In genomic region chr1:50346621-50347020, GRCh38 we compare ENCODE assay signal across 19 cellular contexts.
"Had no signal": no experiment of that assay in that cellular context is flagged by ENCODE, and none has a peak within 500 bp of the region (broad histone marks: within the 10 kb centered on the region; RNA-seq: fewer than 3 reads in every experiment).

No MANE protein-coding gene starts in this region.

- H3K27ac Mint-ChIP-seq: activated naive CD4-positive, alpha-beta T cell treated with anti-CD3 and anti-CD28 coated beads, Interleukin-2, amount 50 U/mL, for 72 hours; activated T-cell treated with anti-CD3 and anti-CD28 coated beads, Interleukin-2, amount 50 U/mL, for 24 hours; stimulated activated effector memory CD8-positive, alpha-beta T cell treated with anti-CD3 and anti-CD28 coated beads, Interleukin-12 subunit alpha, Interleukin-12 subunit beta, amount 100 ng/mL, for 72 hours had no signal

- DNase-seq: activated CD4-positive, alpha-beta T cell treated with anti-CD3 and anti-CD28 coated beads, Interleukin-2, amount 50 U/mL, for 48 hours; activated CD4-positive, CD25-positive, alpha-beta regulatory T cell treated with anti-CD3 and anti-CD28 coated beads, Interleukin-2, amount 50 U/mL, for 72 hours; activated gamma-delta T cell; activated T-cell treated with anti-CD3 and anti-CD28 coated beads, Interleukin-2, amount 50 U/mL, for 24 hours; amygdala; body of pancreas; caudate nucleus; erythroblast; islet precursor cell; midbrain; pancreas; stimulated activated CD4-positive, alpha-beta T cell treated with anti-CD3 and anti-CD28 coated beads, Interleukin-2, amount 100 ng/mL, for 24 hours; T-helper 2 cell; tibial artery had no signal

- H3K9me3 Mint-ChIP-seq: activated naive CD4-positive, alpha-beta T cell treated with anti-CD3 and anti-CD28 coated beads, Interleukin-2, amount 50 U/mL, for 72 hours; activated T-cell treated with anti-CD3 and anti-CD28 coated beads, Interleukin-2, amount 50 U/mL, for 24 hours; stimulated activated effector memory CD8-positive, alpha-beta T cell treated with anti-CD3 and anti-CD28 coated beads, Interleukin-12 subunit alpha, Interleukin-12 subunit beta, amount 100 ng/mL, for 72 hours had no signal

- H3K4me1 Mint-ChIP-seq: stimulated activated effector memory CD8-positive, alpha-beta T cell treated with anti-CD3 and anti-CD28 coated beads, Interleukin-12 subunit alpha, Interleukin-12 subunit beta, amount 100 ng/mL, for 72 hours had no signal

- H3K4me1 ChIP-seq: body of pancreas, gastroesophageal sphincter, pancreas, tibial artery, vagina had no signal

- H3K4me3 ChIP-seq: body of pancreas, gastroesophageal sphincter, lung, pancreas, tibial artery, vagina had no signal

- H3K27me3 ChIP-seq: body of pancreas, pancreas, vagina had no signal

- H3K9me3 ChIP-seq: body of pancreas, pancreas, vagina had no signal

- ATAC-seq: activated naive CD4-positive, alpha-beta T cell treated with anti-CD3 and anti-CD28 coated beads, Interleukin-2, amount 50 U/mL, for 72 hours; body of pancreas; gastroesophageal sphincter; pancreas; stimulated activated effector memory CD8-positive, alpha-beta T cell treated with anti-CD3 and anti-CD28 coated beads, Interleukin-12 subunit alpha, Interleukin-12 subunit beta, amount 100 ng/mL, for 72 hours had no signal

- H3K36me3 ChIP-seq: gastroesophageal sphincter, pancreas, tibial artery, vagina had no signal

- H3K36me3 Mint-ChIP-seq: activated naive CD4-positive, alpha-beta T cell treated with anti-CD3 and anti-CD28 coated beads, Interleukin-2, amount 50 U/mL, for 72 hours; stimulated activated effector memory CD8-positive, alpha-beta T cell treated with anti-CD3 and anti-CD28 coated beads, Interleukin-12 subunit alpha, Interleukin-12 subunit beta, amount 100 ng/mL, for 72 hours had no signal

- H3K27ac ChIP-seq: body of pancreas, gastroesophageal sphincter, pancreas, tibial artery, vagina had no signal

- H3K4me3 Mint-ChIP-seq: activated T-cell treated with anti-CD3 and anti-CD28 coated beads, Interleukin-2, amount 50 U/mL, for 24 hours; stimulated activated effector memory CD8-positive, alpha-beta T cell treated with anti-CD3 and anti-CD28 coated beads, Interleukin-12 subunit alpha, Interleukin-12 subunit beta, amount 100 ng/mL, for 72 hours had no signal
